23 cellular contexts compared by ENCODE assay signal in genomic region chr22:20240900-20241299, GRCh38. TPM values are rescaled to one million over a fixed set of nuclear protein-coding genes. Genes with fewer than 3 reads are reported as not detected.
DNase-seq lines count a peak whose midpoint lies in the region; ATAC-seq and TF ChIP-seq lines count a peak whose summit lies in the region.
"Had no signal": no experiment of that assay in that cellular context is flagged by ENCODE, and none has a peak within 500 bp of the region (broad histone marks: within the 10 kb centered on the region; RNA-seq: fewer than 3 reads in every experiment).

No MANE protein-coding gene starts in this region.

- H3K4me1 Mint-ChIP-seq in activated naive CD8-positive, alpha-beta T cell treated with anti-CD3 and anti-CD28 coated beads, Interleukin-2, amount 10 ng/mL, durations not matched to agents 7 days and 5 days: peaks cover 35% of the 10 kb centered on the region
- peaks cover 43% of the 10 kb centered on the region for H3K4me1 Mint-ChIP-seq in activated naive CD8-positive, alpha-beta T cell treated with anti-CD3 and anti-CD28 coated beads, Interleukin-2, amount 50 U/mL, for 24 hours
- H3K4me1 Mint-ChIP-seq in WTC11: peaks cover 37% of the 10 kb centered on the region

- peaks cover 17% of the 10 kb centered on the region; the same call in 1 of the 2 replicates for H3K4me1 ChIP-seq in iPS-20b (ENCODE audit: insufficient read depth, low read length)
- H3K4me1 ChIP-seq: A549 had no signal

- H3K27ac Mint-ChIP-seq in activated naive CD8-positive, alpha-beta T cell treated with anti-CD3 and anti-CD28 coated beads, Interleukin-2, amount 10 ng/mL, durations not matched to agents 7 days and 5 days: peak overlapping the region; percentile 61
- H3K27ac Mint-ChIP-seq in activated naive CD8-positive, alpha-beta T cell treated with anti-CD3 and anti-CD28 coated beads, Interleukin-2, amount 50 U/mL, for 24 hours: no peak overlapping the region
- peak overlapping the region; percentile 60; the same call in 1 of the 2 replicates for H3K27ac Mint-ChIP-seq in WTC11
- H3K27ac Mint-ChIP-seq: activated CD4-positive, alpha-beta memory T cell treated with anti-CD3 and anti-CD28 coated beads, Interleukin-2, amount 10 ng/mL, durations not matched to agents 7 days and 5 days; T-helper 17 cell had no signal

- H3K36me3 ChIP-seq in iPS-20b (ENCODE audit: insufficient read depth, low read depth, low read length): peaks cover 5% of the 10 kb centered on the region; the same call in 1 of the 2 replicates
- H3K36me3 ChIP-seq: esophagus muscularis mucosa, gastrocnemius medialis, SJCRH30 had no signal

- no peak overlapping the region for H3K4me3 ChIP-seq in iPS-20b (ENCODE audit: low read length)
- H3K4me3 ChIP-seq: A549, esophagus muscularis mucosa, gastrocnemius medialis, SJCRH30 had no signal

- peak overlapping the region; percentile 67; the same call in 1 of the 2 replicates for H3K9ac ChIP-seq in iPS-20b (ENCODE audit: low read depth, low read length)

- H3K9me3 Mint-ChIP-seq in activated naive CD8-positive, alpha-beta T cell treated with anti-CD3 and anti-CD28 coated beads, Interleukin-2, amount 10 ng/mL, durations not matched to agents 7 days and 5 days: no peaks in the 10 kb centered on the region
- H3K9me3 Mint-ChIP-seq in activated naive CD8-positive, alpha-beta T cell treated with anti-CD3 and anti-CD28 coated beads, Interleukin-2, amount 50 U/mL, for 24 hours: no peaks in the 10 kb centered on the region
- no peaks in the 10 kb centered on the region for H3K9me3 Mint-ChIP-seq in WTC11
- H3K9me3 Mint-ChIP-seq: activated CD4-positive, alpha-beta memory T cell treated with anti-CD3 and anti-CD28 coated beads, Interleukin-2, amount 10 ng/mL, durations not matched to agents 7 days and 5 days had no signal

- ATAC-seq in activated naive CD8-positive, alpha-beta T cell treated with anti-CD3 and anti-CD28 coated beads, Interleukin-2, amount 10 ng/mL, durations not matched to agents 7 days and 5 days (ENCODE audit: low read depth): no peak
- no peak for ATAC-seq in activated naive CD8-positive, alpha-beta T cell treated with anti-CD3 and anti-CD28 coated beads, Interleukin-2, amount 50 U/mL, for 24 hours
- no peak for ATAC-seq in WTC11
- ATAC-seq in GM19455 (IDR thresholded peaks at IDR 0.05; ENCODE audit: unreplicated experiment): no peak
- ATAC-seq in HG03039 (IDR thresholded peaks at IDR 0.05; ENCODE audit: unreplicated experiment): no peak
- ATAC-seq: A549, gastrocnemius medialis, left lobe of liver, T-helper 17 cell had no signal

- no peaks in the 10 kb centered on the region for H3K36me3 Mint-ChIP-seq in activated naive CD8-positive, alpha-beta T cell treated with anti-CD3 and anti-CD28 coated beads, Interleukin-2, amount 10 ng/mL, durations not matched to agents 7 days and 5 days
- no peaks in the 10 kb centered on the region for H3K36me3 Mint-ChIP-seq in activated naive CD8-positive, alpha-beta T cell treated with anti-CD3 and anti-CD28 coated beads, Interleukin-2, amount 50 U/mL, for 24 hours (ENCODE audit: low read depth)
- H3K36me3 Mint-ChIP-seq in WTC11: no peaks in the 10 kb centered on the region

- no peak overlapping the region for H3K4me3 Mint-ChIP-seq in activated naive CD8-positive, alpha-beta T cell treated with anti-CD3 and anti-CD28 coated beads, Interleukin-2, amount 10 ng/mL, durations not matched to agents 7 days and 5 days
- H3K4me3 Mint-ChIP-seq in activated naive CD8-positive, alpha-beta T cell treated with anti-CD3 and anti-CD28 coated beads, Interleukin-2, amount 50 U/mL, for 24 hours: no peak overlapping the region
- H3K4me3 Mint-ChIP-seq in WTC11: no peak overlapping the region
- H3K4me3 Mint-ChIP-seq: activated CD4-positive, alpha-beta memory T cell treated with anti-CD3 and anti-CD28 coated beads, Interleukin-2, amount 10 ng/mL, durations not matched to agents 7 days and 5 days; T-helper 17 cell had no signal

- no peak for TF ChIP-seq CTCF in WTC11 (IDR thresholded peaks at IDR 0.05)

- CTCF ChIA-PET in WTC11 (lab: Charles Lee): interaction anchor here (0.6 to 5.4 kb wide), 9 partner anchors 13 to 87 kb away, joined by 3 to 69 read pairs (median 39); no protein-coding TSS in a partner anchor

- peak overlapping the region; percentile 56 for H3K27ac ChIP-seq in iPS-20b (ENCODE audit: low read length)
- peak overlapping the region; percentile 89 for H3K27ac ChIP-seq in temporal lobe (ENCODE audit: low read depth, low read length)
- H3K27ac ChIP-seq: A549, SJCRH30 had no signal

- DNase-seq in activated naive CD8-positive, alpha-beta T cell treated with anti-CD3 and anti-CD28 coated beads, Interleukin-2, amount 10 ng/mL, durations not matched to agents 7 days and 5 days: no peak
- DNase-seq in activated naive CD8-positive, alpha-beta T cell treated with anti-CD3 and anti-CD28 coated beads, Interleukin-2, amount 50 U/mL, for 24 hours: no peak
- DNase-seq in WTC11 (ENCODE audit: low spot score): no peak
- no peak for DNase-seq in NCI-H1417 (lab: John Stamatoyannopoulos, UW)
- DNase-seq: activated CD4-positive, alpha-beta memory T cell treated with anti-CD3 and anti-CD28 coated beads, Interleukin-2, amount 10 ng/mL, durations not matched to agents 7 days and 5 days; activated gamma-delta T cell treated with Interleukin-2 at 50 U/mL for 16 hours; activated T-cell treated with anti-CD3 and anti-CD28 coated beads for 4 hours; central memory CD4-positive, alpha-beta T cell; effector CD4-positive, alpha-beta T cell; gastrocnemius medialis; KG1; NCI-H2029; NCI-H226; SJCRH30; stimulated activated CD4-positive, alpha-beta T cell treated with anti-CD3 and anti-CD28 coated beads, Interleukin-12 subunit alpha, Interleukin-12 subunit beta, amount 100 ng/mL, for 4 hours; T-helper 17 cell had no signal

- POLR2A ChIA-PET in activated naive CD8-positive, alpha-beta T cell treated with anti-CD3 and anti-CD28 coated beads, Interleukin-2, amount 10 ng/mL, durations not matched to agents 7 days and 5 days (lab: Charles Lee): no interaction called here
- POLR2A ChIA-PET in WTC11 (lab: Charles Lee): no interaction called here

- H3K9me3 ChIP-seq in iPS-20b (ENCODE audit: insufficient read depth, low read depth, low read length): no peaks in the 10 kb centered on the region
- H3K9me3 ChIP-seq: A549, esophagus muscularis mucosa, gastrocnemius medialis, SJCRH30 had no signal

- no peaks in the 10 kb centered on the region for H3K27me3 ChIP-seq in iPS-20b (ENCODE audit: insufficient read depth, low read length)
- H3K27me3 ChIP-seq: esophagus muscularis mucosa, gastrocnemius medialis had no signal

- no peaks in the 10 kb centered on the region for H3K27me3 Mint-ChIP-seq in activated naive CD8-positive, alpha-beta T cell treated with anti-CD3 and anti-CD28 coated beads, Interleukin-2, amount 10 ng/mL, durations not matched to agents 7 days and 5 days
- H3K27me3 Mint-ChIP-seq in activated naive CD8-positive, alpha-beta T cell treated with anti-CD3 and anti-CD28 coated beads, Interleukin-2, amount 50 U/mL, for 24 hours: no peaks in the 10 kb centered on the region
- H3K27me3 Mint-ChIP-seq in WTC11 (ENCODE audit: low read depth): no peaks in the 10 kb centered on the region
- H3K27me3 Mint-ChIP-seq: activated CD4-positive, alpha-beta memory T cell treated with anti-CD3 and anti-CD28 coated beads, Interleukin-2, amount 10 ng/mL, durations not matched to agents 7 days and 5 days; T-helper 17 cell had no signal

TF ChIP-seq in WTC11, 78 proteins besides CTCF, POLR2A, EP300 and RAD21 (continues in another document):
- TF ChIP-seq HMGA2 (CRISPR knock-in tag; IDR thresholded peaks at IDR 0.05): no peak
- TF ChIP-seq FOXJ3 (CRISPR knock-in tag; IDR thresholded peaks at IDR 0.05; ENCODE audit: borderline replicate concordance): no peak
- TF ChIP-seq AFF4 (CRISPR knock-in tag; IDR thresholded peaks at IDR 0.05; ENCODE audit: borderline replicate concordance): no peak

RNA-seq across cellular contexts. Expression of gene RTN4R, which starts 27.2 kb away (rescaled TPM):
- total RNA-seq in activated naive CD8-positive, alpha-beta T cell treated with anti-CD3 and anti-CD28 coated beads, Interleukin-2, amount 10 ng/mL, durations not matched to agents 7 days and 5 days: 1 to 10 TPM; 5.7 to 6.1 TPM
- total RNA-seq in WTC11 (2021) (23.0 to 27.0 TPM (median 25.0 TPM) in 3 replicates), temporal lobe (7.6 TPM)
